ENCODE assay signal across 8 cellular contexts in the genomic region with DNA sequence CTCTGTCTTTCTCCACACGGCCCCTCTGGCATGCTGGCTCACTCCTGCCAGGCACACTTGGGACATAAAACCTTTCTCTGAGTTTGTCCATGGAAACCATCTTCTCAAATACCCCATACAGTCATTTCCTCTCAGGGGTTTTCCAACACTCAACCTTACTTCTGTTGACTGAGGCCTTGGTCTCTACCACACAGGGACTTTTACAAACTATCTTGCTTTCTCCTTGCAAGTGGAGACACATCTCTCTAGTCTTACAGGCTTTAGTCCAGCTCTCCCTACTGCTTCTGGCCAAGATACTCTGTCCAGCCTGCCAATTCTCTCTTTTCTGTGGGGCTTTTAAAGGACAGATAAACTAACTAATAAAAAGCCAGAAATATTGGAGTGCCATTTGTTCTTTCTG.
DNase-seq lines count a peak whose midpoint lies in the region; ATAC-seq, FAIRE-seq and TF ChIP-seq lines count a peak whose summit lies in the region.
"Not testable (repeated sequence)": the region's sequence is repeated elsewhere in the genome, so short reads cannot be mapped to it uniquely, and the experiment has no call there.

No MANE protein-coding gene starts in this region.

- peak overlapping the region; percentile 80 for H3K27ac Mint-ChIP-seq in activated T-cell treated with anti-CD3 and anti-CD28 coated beads, Interleukin-2, amount 50 U/mL, for 72 hours
- not testable (repeated sequence) for H3K27ac Mint-ChIP-seq in memory B cell

- H3K4me1 Mint-ChIP-seq in activated T-cell treated with anti-CD3 and anti-CD28 coated beads, Interleukin-2, amount 50 U/mL, for 72 hours (ENCODE audit: low read depth) = peaks cover 11% of the 10 kb centered on the region
- H3K4me1 Mint-ChIP-seq in memory B cell = not testable (repeated sequence)

- ATAC-seq in GM18873 (IDR thresholded peaks at IDR 0.05; ENCODE audit: low FRiP score, unreplicated experiment) = peak; percentile 87
- peak; percentile 66 for ATAC-seq in GM21381 (IDR thresholded peaks at IDR 0.05; ENCODE audit: unreplicated experiment)
- peak; percentile 75 for ATAC-seq in HG02623 (IDR thresholded peaks at IDR 0.05; ENCODE audit: unreplicated experiment)
- ATAC-seq in HG03045 (IDR thresholded peaks at IDR 0.05; ENCODE audit: unreplicated experiment) = peak; percentile 79
- peak; percentile 76 for ATAC-seq in HG03460 (IDR thresholded peaks at IDR 0.05; ENCODE audit: unreplicated experiment)
- peak; percentile 97 to 99 for ATAC-seq in activated T-cell treated with anti-CD3 and anti-CD28 coated beads, Interleukin-2, amount 50 U/mL, for 72 hours (replicated peaks in 1 of 2)
- ATAC-seq in memory B cell (ENCODE audit: low read depth) = peak; percentile 60

- H3K4me3 Mint-ChIP-seq in activated T-cell treated with anti-CD3 and anti-CD28 coated beads, Interleukin-2, amount 50 U/mL, for 72 hours = peak overlapping the region; percentile 60 to 72
- H3K4me3 Mint-ChIP-seq in memory B cell = not testable (repeated sequence)

- not testable (repeated sequence) for H3K27me3 Mint-ChIP-seq in activated T-cell treated with anti-CD3 and anti-CD28 coated beads, Interleukin-2, amount 50 U/mL, for 72 hours (ENCODE audit: low read depth); memory B cell

- H3K9me3 Mint-ChIP-seq in activated T-cell treated with anti-CD3 and anti-CD28 coated beads, Interleukin-2, amount 50 U/mL, for 72 hours; memory B cell: not testable (repeated sequence)

- peak; percentile 84 for FAIRE-seq in GM12891 (lab: Jason Lieb, UNC)

- not testable (repeated sequence) for DNase-seq in GM12891 (ENCODE audit: insufficient read length, low spot score); memory B cell (ENCODE audit: low spot score in 2 of 2)
- peak; percentile 1 to 8 for DNase-seq in activated T-cell treated with anti-CD3 and anti-CD28 coated beads, Interleukin-2, amount 50 U/mL, for 72 hours

- not testable (repeated sequence) for H3K36me3 Mint-ChIP-seq in activated T-cell treated with anti-CD3 and anti-CD28 coated beads, Interleukin-2, amount 50 U/mL, for 72 hours (ENCODE audit: insufficient read depth in 2 of 2); memory B cell

- not testable (repeated sequence) for TF ChIP-seq POLR2A in GM12891 (IDR thresholded peaks at IDR 0.05; ENCODE audit: low read depth, low read length)
